30 cellular contexts compared by ENCODE assay signal in genomic region chr19:33215438-33216197, GRCh38. TPM values are rescaled to one million over a fixed set of nuclear protein-coding genes. Genes with fewer than 3 reads are reported as not detected.
"Had no signal": no experiment of that assay in that cellular context is flagged by ENCODE, and none has a peak within 500 bp of the region (broad histone marks: within the 10 kb centered on the region; RNA-seq: fewer than 3 reads in every experiment).

No MANE protein-coding gene starts in this region.

- H3K27ac ChIP-seq: heart left ventricle, hepatocyte, neural progenitor cell, ovary, right atrium auricular region, sigmoid colon, spleen, suprapubic skin, thoracic aorta, tibial artery, upper lobe of right lung had no signal

- H3K9me3 Mint-ChIP-seq: mesothelial cell of epicardium; naive B cell; natural killer cell; nephron progenitor cell; neural progenitor cell; stimulated activated effector memory CD8-positive, alpha-beta T cell treated with anti-CD3 and anti-CD28 coated beads, Interleukin-12 subunit alpha, Interleukin-12 subunit beta, amount 100 ng/mL, for 72 hours; stimulated activated naive CD8-positive, alpha-beta T cell treated with anti-CD3 and anti-CD28 coated beads, Interleukin-15, Interleukin-2, amounts not matched to agents 100 ng/mL and 50 ng/mL, for 24 hours had no signal

- H3K36me3 ChIP-seq: heart left ventricle, neural progenitor cell, ovary, right atrium auricular region, sigmoid colon, spleen, suprapubic skin, thoracic aorta, tibial artery, upper lobe of right lung had no signal

- H3K9ac ChIP-seq: neural progenitor cell had no signal

- FAIRE-seq: small intestine, urothelium cell line had no signal

- H3K36me3 Mint-ChIP-seq: mesothelial cell of epicardium; naive B cell; natural killer cell; neural progenitor cell; stimulated activated effector memory CD8-positive, alpha-beta T cell treated with anti-CD3 and anti-CD28 coated beads, Interleukin-12 subunit alpha, Interleukin-12 subunit beta, amount 100 ng/mL, for 72 hours had no signal

- DNase-seq: islet precursor cell; naive B cell; natural killer cell; nephron progenitor cell; ovary; sigmoid colon; small intestine; spleen; stimulated activated CD4-positive, alpha-beta T cell treated with anti-CD3 and anti-CD28 coated beads, Interleukin-4, amount 100 ng/mL, for 24 hours; stimulated activated naive CD4-positive, alpha-beta T cell; tibial artery; trophoblast cell; upper lobe of right lung had no signal

- H3K9me3 ChIP-seq: heart left ventricle, ovary, right atrium auricular region, sigmoid colon, spleen, suprapubic skin, thoracic aorta, tibial artery, upper lobe of right lung had no signal

- H3K27ac Mint-ChIP-seq: mesothelial cell of epicardium; natural killer cell; nephron progenitor cell; progenitor cell of endocrine pancreas; stimulated activated naive CD8-positive, alpha-beta T cell treated with anti-CD3 and anti-CD28 coated beads, Interleukin-15, Interleukin-2, amounts not matched to agents 100 ng/mL and 50 ng/mL, for 24 hours had no signal

- H3K27me3 ChIP-seq: hepatocyte, neural progenitor cell, ovary, right atrium auricular region, suprapubic skin had no signal

- H3K4me3 Mint-ChIP-seq: mesothelial cell of epicardium; natural killer cell; nephron progenitor cell; stimulated activated effector memory CD8-positive, alpha-beta T cell treated with anti-CD3 and anti-CD28 coated beads, Interleukin-12 subunit alpha, Interleukin-12 subunit beta, amount 100 ng/mL, for 72 hours; stimulated activated naive CD8-positive, alpha-beta T cell treated with anti-CD3 and anti-CD28 coated beads, Interleukin-15, Interleukin-2, amounts not matched to agents 100 ng/mL and 50 ng/mL, for 24 hours had no signal

- H3K4me1 ChIP-seq: heart left ventricle, right atrium auricular region, sigmoid colon, spleen, suprapubic skin, tibial artery, upper lobe of right lung had no signal

- ATAC-seq: heart left ventricle; left lobe of liver; natural killer cell; stimulated activated effector memory CD8-positive, alpha-beta T cell treated with anti-CD3 and anti-CD28 coated beads, Interleukin-12 subunit alpha, Interleukin-12 subunit beta, amount 100 ng/mL, for 72 hours; upper lobe of right lung had no signal

- H3K4me1 Mint-ChIP-seq: natural killer cell; nephron progenitor cell; stimulated activated effector memory CD8-positive, alpha-beta T cell treated with anti-CD3 and anti-CD28 coated beads, Interleukin-12 subunit alpha, Interleukin-12 subunit beta, amount 100 ng/mL, for 72 hours had no signal

- H3K27me3 Mint-ChIP-seq: stimulated activated naive CD8-positive, alpha-beta T cell treated with anti-CD3 and anti-CD28 coated beads, Interleukin-15, Interleukin-2, amounts not matched to agents 100 ng/mL and 50 ng/mL, for 24 hours had no signal

- H3K4me3 ChIP-seq: heart left ventricle, hepatocyte, lung, neural progenitor cell, ovary, right atrium auricular region, sigmoid colon, spleen, suprapubic skin, thoracic aorta, tibial artery, upper lobe of right lung had no signal

RNA-seq across cellular contexts. Expression of gene SLC7A10, which starts 10.0 kb away (rescaled TPM):
- total RNA-seq: kidney epithelial cell, left lobe of liver, mononuclear cell, natural killer cell, ovary, pulmonary artery endothelial cell, renal cortical epithelial cell, thoracic aorta had no signal
